ENCODE assay signal across 9 cellular contexts in genomic region chr3:68009865-68010264, GRCh38.
"Had no signal": no experiment of that assay in that cellular context is flagged by ENCODE, and none has a peak within 500 bp of the region (broad histone marks: within the 10 kb centered on the region; RNA-seq: fewer than 3 reads in every experiment).

No MANE protein-coding gene starts in this region.

- H3K9ac ChIP-seq: GM23248 had no signal

- H3K27ac ChIP-seq: GM23248 had no signal

- ATAC-seq: K562 had no signal

- DNase-seq: GM23248, GOT3, H9, HCEC 1CT, IMR-90, KG1 had no signal

- H2AFZ ChIP-seq: GM23248 had no signal

- FAIRE-seq: H54, HTR-8/SVneo, K562 had no signal

- H3K4me3 ChIP-seq: GM23248, K562 had no signal
